In the genomic region with DNA sequence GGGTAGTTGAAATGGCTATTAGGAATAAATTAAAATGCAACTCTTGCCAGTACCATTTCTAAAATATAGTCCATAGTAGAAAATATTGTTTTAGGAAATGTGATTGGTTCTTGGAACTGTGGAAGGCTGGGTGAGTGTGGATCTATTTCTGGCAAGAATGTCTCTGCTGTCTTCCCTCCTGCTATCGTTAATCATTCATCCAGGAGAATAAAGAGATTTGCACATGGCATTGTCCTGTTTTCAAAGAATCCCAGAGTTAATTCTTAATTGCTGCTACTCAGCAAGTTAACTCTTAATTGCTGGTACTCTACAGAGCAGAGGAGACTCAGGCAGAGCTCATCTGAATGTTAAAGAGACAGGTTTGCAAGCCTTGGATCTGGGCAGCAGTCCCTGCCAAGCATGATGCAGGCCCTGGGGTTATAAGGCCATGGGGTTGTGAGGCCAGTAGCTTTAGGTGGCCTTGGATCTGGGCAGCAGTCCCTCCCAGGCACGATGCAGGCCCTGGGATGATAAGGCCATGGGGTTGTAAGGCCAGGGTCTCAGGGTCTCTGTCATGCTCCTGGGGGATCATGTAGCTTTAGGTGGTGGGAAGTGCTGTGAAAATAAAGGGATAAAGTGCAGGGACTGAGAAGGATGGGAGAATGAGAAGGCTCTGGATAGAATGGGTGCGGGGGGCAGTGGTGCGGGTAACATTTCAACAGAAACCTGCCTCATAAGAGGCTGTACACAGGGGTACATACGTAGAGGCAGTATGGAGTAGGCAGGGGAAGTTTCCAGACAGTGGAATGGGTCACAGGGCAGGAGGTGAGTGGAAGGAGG, we compare ENCODE assay signal across 14 cellular contexts.
DNase-seq lines count a peak whose midpoint lies in the region; ATAC-seq, FAIRE-seq and TF ChIP-seq lines count a peak whose summit lies in the region.
"Had no signal": no experiment of that assay in that cellular context is flagged by ENCODE, and none has a peak within 500 bp of the region (broad histone marks: within the 10 kb centered on the region; RNA-seq: fewer than 3 reads in every experiment).

No MANE protein-coding gene starts in this region.

- H2BK5ac ChIP-seq in H1 (ENCODE audit: low read depth, low read length) = no peak overlapping the region

- H2BK12ac ChIP-seq in H1 (ENCODE audit: low read depth, low read length) = no peak overlapping the region

- no peak for TF ChIP-seq RAD21 in H1 (IDR thresholded peaks at IDR 0.05 in 1 of 2, conservative IDR thresholded peaks at IDR 0.05 in 1 of 2; ENCODE audit: low read depth in 2 of 2, low read length in 2 of 2)

- H3K4me1 Mint-ChIP-seq in activated naive CD8-positive, alpha-beta T cell treated with anti-CD3 and anti-CD28 coated beads for 36 hours = peaks cover 10% of the 10 kb centered on the region
- peaks cover 26% of the 10 kb centered on the region for H3K4me1 Mint-ChIP-seq in activated naive CD8-positive, alpha-beta T cell treated with anti-CD3 and anti-CD28 coated beads, Interleukin-2, amount 50 U/mL, for 24 hours
- H3K4me1 Mint-ChIP-seq: neural crest cell had no signal

- no peak for TF ChIP-seq POLR2A in H1 (IDR thresholded peaks at IDR 0.05; ENCODE audit: control extremely low read depth in 1 of 2, low read depth in 2 of 2, low read length in 2 of 2)

- no peak overlapping the region for H4K5ac ChIP-seq in H1 (ENCODE audit: insufficient read length, low read depth, low read length)

- H3K9ac ChIP-seq in H1 (replicated peaks in 1 of 4; ENCODE audit: extremely low read depth in 1 of 4, low read depth in 3 of 4, low read length in 3 of 4) = no peak overlapping the region

- no peak overlapping the region for H3K14ac ChIP-seq in H1 (ENCODE audit: insufficient read length)

- intact Hi-C loops in tibial artery (cut with DNase I; ENCODE audit: low total_unique reads) = no loop called here

- CTCF ChIA-PET in H1 (lab: Charles Lee; ENCODE audit: partially characterized antibody) = interaction anchor here (0.6 to 5.3 kb wide), 9 partner anchors 9 to 477 kb away, joined by 3 to 25 read pairs (median 3); no protein-coding TSS in a partner anchor

- FAIRE-seq in H1 (lab: Jason Lieb, UNC) = no peak

- TF ChIP-seq CTCF in H1 (IDR thresholded peaks at IDR 0.05; ENCODE audit: control extremely low read depth in 1 of 3, insufficient read depth in 1 of 3, low read depth in 1 of 3, low read length in 3 of 3) (no peak), lung (IDR thresholded peaks at IDR 0.05; ENCODE audit: control extremely low read depth, extremely low read depth) (no peak), tibial artery (IDR thresholded peaks at IDR 0.05) (no peak)

- H3K36me3 Mint-ChIP-seq in activated naive CD8-positive, alpha-beta T cell treated with anti-CD3 and anti-CD28 coated beads for 36 hours = peaks cover 13% of the 10 kb centered on the region
- H3K36me3 Mint-ChIP-seq in activated naive CD8-positive, alpha-beta T cell treated with anti-CD3 and anti-CD28 coated beads, Interleukin-2, amount 50 U/mL, for 24 hours (ENCODE audit: low read depth) = peaks cover 29% of the 10 kb centered on the region

- H3K27ac Mint-ChIP-seq in activated naive CD8-positive, alpha-beta T cell treated with anti-CD3 and anti-CD28 coated beads for 36 hours = peak overlapping the region; percentile 38
- H3K27ac Mint-ChIP-seq in activated naive CD8-positive, alpha-beta T cell treated with anti-CD3 and anti-CD28 coated beads, Interleukin-2, amount 50 U/mL, for 24 hours = no peak overlapping the region

- no peak overlapping the region for H2BK120ac ChIP-seq in H1 (replicated peaks; ENCODE audit: low read depth, low read length)

- no peaks in the 10 kb centered on the region for H3K79me2 ChIP-seq in H1 (ENCODE audit: control insufficient read depth in 1 of 2, insufficient read depth in 2 of 2, low read length in 2 of 2)

- DNase-seq in activated naive CD8-positive, alpha-beta T cell treated with anti-CD3 and anti-CD28 coated beads for 36 hours = no peak
- no peak for DNase-seq in activated naive CD8-positive, alpha-beta T cell treated with anti-CD3 and anti-CD28 coated beads, Interleukin-2, amount 50 U/mL, for 24 hours
- no peak for DNase-seq in H1 (ENCODE audit: low read depth in 1 of 2, low spot score in 2 of 2)
- no peak for DNase-seq in lung (ENCODE audit: low spot score)
- no peak for DNase-seq in tibial artery
- no peak for DNase-seq in stimulated activated CD4-positive, alpha-beta T cell treated with anti-CD3 and anti-CD28 coated beads, Interleukin-4, amount 100 ng/mL, for 4 hours
- DNase-seq: activated CD8-positive, alpha-beta memory T cell treated with anti-CD3 and anti-CD28 coated beads, Interleukin-2, amount 50 U/mL, for 4 hours; foreskin melanocyte; left cardiac atrium; NCI-H2081 treated with DMSO at 0.1 percent for 48 hours; NK-92 treated with Interleukin-12 subunit alpha and Interleukin-12 subunit beta, amount 100 ng/mL, for 24 hours had no signal

- H2AFZ ChIP-seq in H1 (ENCODE audit: low read length) = no peak overlapping the region

- H3K27me3 ChIP-seq in H1 (replicated peaks in 1 of 4; ENCODE audit: control insufficient read depth in 3 of 4, extremely low read depth in 1 of 4, insufficient read depth in 3 of 4, low read length in 3 of 4) (no peaks in the 10 kb centered on the region), lung (ENCODE audit: control insufficient read depth, insufficient read depth) (no peaks in the 10 kb centered on the region), tibial artery (no peaks in the 10 kb centered on the region)

- H3K9me3 ChIP-seq in H1 (ENCODE audit: insufficient read depth in 2 of 2, low read depth in 1 of 2, low read length in 1 of 2) (no peaks in the 10 kb centered on the region), lung (ENCODE audit: control insufficient read depth in 2 of 2, insufficient read depth in 1 of 2, low read length in 1 of 2) (no peaks in the 10 kb centered on the region), tibial artery (no peaks in the 10 kb centered on the region)

- H3K4ac ChIP-seq in H1 (replicated peaks; ENCODE audit: insufficient read length, low read depth, low read length) = no peak overlapping the region

- H3K4me3 Mint-ChIP-seq in activated naive CD8-positive, alpha-beta T cell treated with anti-CD3 and anti-CD28 coated beads for 36 hours = no peak overlapping the region
- H3K4me3 Mint-ChIP-seq in activated naive CD8-positive, alpha-beta T cell treated with anti-CD3 and anti-CD28 coated beads, Interleukin-2, amount 50 U/mL, for 24 hours = no peak overlapping the region
- H3K4me3 Mint-ChIP-seq: neural crest cell had no signal

- H3K36me3 ChIP-seq in H1 (ENCODE audit: control insufficient read depth in 2 of 4, insufficient read depth in 4 of 4, low read length in 3 of 4) (peaks cover 0 to 6% (median 0%) of the 10 kb centered on the region in 4 experiments; a peak in 1 of 8 replicates), lung (ENCODE audit: control insufficient read depth in 2 of 2, insufficient read depth in 2 of 2, low read length in 2 of 2) (peaks cover 13 to 43% of the 10 kb centered on the region in 2 donors), tibial artery (peaks cover 74 to 97% (median 95%) of the 10 kb centered on the region in 3 donors)

- WGBS in H1 (ENCODE audit: extremely low coverage in 1 of 2, insufficient coverage in 1 of 2, insufficient read length in 1 of 2, insufficient replicate concordance in 2 of 2, low coverage in 1 of 2, low lambda C conversion rate in 2 of 2, missing lambda C conversion rate in 1 of 2), 2 experiments = 94% methylated on average over 5 of the region's 5 CpGs; no CpG with 5 or more reads in 1 of the 2 experiments
- 78 to 80% methylated on average over 5 of the region's 5 CpGs for WGBS in lung, 2 donors

- peak overlapping the region; percentile 11; the same call in 1 of the 2 replicates for H4K8ac ChIP-seq in H1 (ENCODE audit: extremely low read depth, insufficient read depth, low read length)

- no peaks in the 10 kb centered on the region for H3K79me1 ChIP-seq in H1 (ENCODE audit: low read depth, low read length)

- H3K4me3 ChIP-seq in H1 (ENCODE audit: extremely low read depth in 1 of 4, insufficient read depth in 2 of 4, low read depth in 3 of 4, low read length in 4 of 4) (no peak overlapping the region), lung (no peak overlapping the region), tibial artery (no peak overlapping the region)

- no peaks in the 10 kb centered on the region for H3K9me3 Mint-ChIP-seq in activated naive CD8-positive, alpha-beta T cell treated with anti-CD3 and anti-CD28 coated beads for 36 hours
- no peaks in the 10 kb centered on the region for H3K9me3 Mint-ChIP-seq in activated naive CD8-positive, alpha-beta T cell treated with anti-CD3 and anti-CD28 coated beads, Interleukin-2, amount 50 U/mL, for 24 hours
- H3K9me3 Mint-ChIP-seq: neural crest cell had no signal

- H4K20me1 ChIP-seq in H1 (replicated peaks in 1 of 2; ENCODE audit: control insufficient read depth in 1 of 2, insufficient read depth in 2 of 2, low read length in 2 of 2) = peaks cover 0 to 3% of the 10 kb centered on the region in 2 experiments

- H3K27me3 Mint-ChIP-seq in activated naive CD8-positive, alpha-beta T cell treated with anti-CD3 and anti-CD28 coated beads for 36 hours = no peaks in the 10 kb centered on the region
- no peaks in the 10 kb centered on the region for H3K27me3 Mint-ChIP-seq in activated naive CD8-positive, alpha-beta T cell treated with anti-CD3 and anti-CD28 coated beads, Interleukin-2, amount 50 U/mL, for 24 hours

- H3K4me1 ChIP-seq in H1 (replicated peaks in 1 of 4; ENCODE audit: control insufficient read depth in 3 of 4, insufficient read depth in 4 of 4, low read length in 3 of 4) (no peaks in the 10 kb centered on the region; a peak in 2 of 7 replicates), lung (ENCODE audit: control insufficient read depth in 2 of 2, insufficient read depth in 2 of 2, low read length in 2 of 2) (peaks cover 0 to 4% of the 10 kb centered on the region in 2 donors), tibial artery (peaks cover 0 to 65% (median 7%) of the 10 kb centered on the region in 4 donors)

- no peak overlapping the region for H3K23ac ChIP-seq in H1 (ENCODE audit: insufficient read length)

- no peak overlapping the region for H3K18ac ChIP-seq in H1 (ENCODE audit: extremely low read depth, low read length)

- H3K4me2 ChIP-seq in H1 (ENCODE audit: insufficient read depth in 1 of 2, low read depth in 2 of 2, low read length in 2 of 2) = no peak overlapping the region

- H4K91ac ChIP-seq in H1 (replicated peaks; ENCODE audit: insufficient read length, low read length) = no peak overlapping the region

- no peak overlapping the region for H2AK5ac ChIP-seq in H1 (ENCODE audit: low read depth, low read length)

- ATAC-seq in activated naive CD8-positive, alpha-beta T cell treated with anti-CD3 and anti-CD28 coated beads, Interleukin-2, amount 50 U/mL, for 24 hours = no peak
- ATAC-seq in lung (ENCODE audit: insufficient read depth, low FRiP score) = no peak
- no peak for ATAC-seq in GM18907 (IDR thresholded peaks at IDR 0.05; ENCODE audit: unreplicated experiment)
- no peak for ATAC-seq in GM19395 (IDR thresholded peaks at IDR 0.05; ENCODE audit: unreplicated experiment)

- no peak overlapping the region for H3K56ac ChIP-seq in H1 (replicated peaks; ENCODE audit: insufficient read length, low read depth, low read length)

- H3K27ac ChIP-seq in H1 (ENCODE audit: low read depth, low read length) (no peak overlapping the region), lung (ENCODE audit: low read depth in 1 of 2, low read length in 1 of 2) (peak overlapping the region; percentile 7 to 48), tibial artery (peak overlapping the region; percentile 8 to 19)

- no peak overlapping the region for H2BK15ac ChIP-seq in H1 (ENCODE audit: low read length)

- no peak overlapping the region for H2BK20ac ChIP-seq in H1 (ENCODE audit: low read length)

- no peaks in the 10 kb centered on the region for H3K23me2 ChIP-seq in H1 (ENCODE audit: low read depth, low read length)

- POLR2A ChIA-PET in H1 (lab: Charles Lee; ENCODE audit: partially characterized antibody) = interaction anchor here (1.5 kb wide), 1 partner anchor 24 kb away, joined by 5 read pairs; no protein-coding TSS in a partner anchor

- TF ChIP-seq EP300 in H1 (IDR thresholded peaks at IDR 0.05; ENCODE audit: borderline replicate concordance in 1 of 2, low read depth in 2 of 2, low read length in 2 of 2) = no peak
